Comparison of ENCODE assay signal across 10 cellular contexts in the genomic region with DNA sequence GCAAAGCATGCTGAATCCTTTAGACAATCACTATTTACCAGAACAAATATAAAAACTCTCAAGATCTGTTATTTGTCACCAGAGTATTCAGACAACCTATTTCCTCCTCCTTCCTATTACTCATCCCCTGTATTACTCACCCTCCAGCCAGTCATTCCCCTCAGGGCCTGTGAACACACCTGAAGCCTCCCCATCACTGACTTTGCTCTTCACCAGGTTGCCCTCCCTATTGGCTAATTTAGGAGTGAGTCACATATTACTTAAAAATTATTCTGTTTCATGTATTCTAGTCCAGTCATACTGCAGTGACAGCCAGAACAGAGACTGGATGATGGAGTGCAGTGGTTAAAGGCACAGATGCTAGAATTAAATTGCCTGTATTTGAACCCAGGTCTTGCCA. TPM values are rescaled to one million over a fixed set of nuclear protein-coding genes. Genes with fewer than 3 reads are reported as not detected.
DNase-seq lines count a peak whose midpoint lies in the region; ATAC-seq, FAIRE-seq and TF ChIP-seq lines count a peak whose summit lies in the region.
"Had no signal": no experiment of that assay in that cellular context is flagged by ENCODE, and none has a peak within 500 bp of the region (broad histone marks: within the 10 kb centered on the region; RNA-seq: fewer than 3 reads in every experiment).

No MANE protein-coding gene starts in this region.

- no peaks in the 10 kb centered on the region for H3K9me3 Mint-ChIP-seq in activated CD8-positive, alpha-beta T cell treated with anti-CD3 and anti-CD28 coated beads for 36 hours
- no peaks in the 10 kb centered on the region for H3K9me3 Mint-ChIP-seq in stimulated activated effector memory CD8-positive, alpha-beta T cell treated with anti-CD3 and anti-CD28 coated beads, Interleukin-12 subunit alpha, Interleukin-12 subunit beta, amount 100 ng/mL, for 72 hours

- no peak for TF ChIP-seq POLR2A in NB4 (IDR thresholded peaks at IDR 0.05; ENCODE audit: extremely low read depth, insufficient read length)

- DNase-seq in NB4 (ENCODE audit: low read depth) (peak; percentile 52), foreskin fibroblast (peak; percentile 21 to 49), GM19239 (ENCODE audit: insufficient read length, low spot score) (no peak), COR-L47 (lab: John Stamatoyannopoulos, UW) (no peak), H7 (no peak)
- DNase-seq in activated CD8-positive, alpha-beta T cell treated with anti-CD3 and anti-CD28 coated beads for 36 hours, result peak; percentile 77
- peak in 1 of 2 donors; percentile 63 for DNase-seq in stimulated activated effector memory CD8-positive, alpha-beta T cell treated with anti-CD3 and anti-CD28 coated beads, Interleukin-12 subunit alpha, Interleukin-12 subunit beta, amount 100 ng/mL, for 72 hours (ENCODE audit: low spot score in 2 of 2)

- peak; percentile 84 for ATAC-seq in activated CD8-positive, alpha-beta T cell treated with anti-CD3 and anti-CD28 coated beads for 36 hours
- peak; percentile 92 for ATAC-seq in stimulated activated effector memory CD8-positive, alpha-beta T cell treated with anti-CD3 and anti-CD28 coated beads, Interleukin-12 subunit alpha, Interleukin-12 subunit beta, amount 100 ng/mL, for 72 hours
- no peak for ATAC-seq in GM19463 (IDR thresholded peaks at IDR 0.05; ENCODE audit: unreplicated experiment)

- TF ChIP-seq CTCF in NB4 (IDR thresholded peaks at IDR 0.05; ENCODE audit: low read depth, low read length) (no peak), foreskin fibroblast (IDR thresholded peaks at IDR 0.05; ENCODE audit: low read depth, low read length) (no peak)
- TF ChIP-seq CTCF in activated CD8-positive, alpha-beta T cell treated with anti-CD3 and anti-CD28 coated beads for 36 hours (IDR thresholded peaks at IDR 0.05), result no peak

- POLR2A ChIA-PET in activated CD8-positive, alpha-beta T cell treated with anti-CD3 and anti-CD28 coated beads for 36 hours (lab: Charles Lee), result no interaction called here

- peak overlapping the region; percentile 93 for H3K27ac Mint-ChIP-seq in activated CD8-positive, alpha-beta T cell treated with anti-CD3 and anti-CD28 coated beads for 36 hours
- peak overlapping the region; percentile 83 for H3K27ac Mint-ChIP-seq in stimulated activated effector memory CD8-positive, alpha-beta T cell treated with anti-CD3 and anti-CD28 coated beads, Interleukin-12 subunit alpha, Interleukin-12 subunit beta, amount 100 ng/mL, for 72 hours

- H3K36me3 Mint-ChIP-seq in activated CD8-positive, alpha-beta T cell treated with anti-CD3 and anti-CD28 coated beads for 36 hours (ENCODE audit: low read depth), result peaks cover under 1% of the 10 kb centered on the region
- H3K36me3 Mint-ChIP-seq in stimulated activated effector memory CD8-positive, alpha-beta T cell treated with anti-CD3 and anti-CD28 coated beads, Interleukin-12 subunit alpha, Interleukin-12 subunit beta, amount 100 ng/mL, for 72 hours, result peaks cover 13% of the 10 kb centered on the region

- H3K4me3 ChIP-seq in NB4 (ENCODE audit: low read depth, low read length) (no peak overlapping the region), foreskin fibroblast (ENCODE audit: low read depth in 1 of 2, low read length in 2 of 2) (no peak overlapping the region), H7 (ENCODE audit: insufficient read depth, low read depth, low read length) (no peak overlapping the region)
- H3K4me3 ChIP-seq: HAP-1 had no signal

- intact Hi-C loops in activated CD8-positive, alpha-beta T cell treated with anti-CD3 and anti-CD28 coated beads for 36 hours (cut with micrococcal nuclease), result loop anchor here (1.0 kb wide), 1 partner anchor 21 kb away; no protein-coding TSS in a partner anchor

- no peaks in the 10 kb centered on the region for H3K27me3 ChIP-seq in H7 (ENCODE audit: control insufficient read depth, insufficient read depth, low read length)

- FAIRE-seq in GM19239 (lab: Jason Lieb, UNC), result no peak
- FAIRE-seq: TTC549 had no signal

- no peaks in the 10 kb centered on the region for H3K36me3 ChIP-seq in H7 (replicated peaks; ENCODE audit: control insufficient read depth, insufficient read depth, low read length)
- H3K36me3 ChIP-seq: HAP-1 had no signal

- CTCF ChIA-PET in activated CD8-positive, alpha-beta T cell treated with anti-CD3 and anti-CD28 coated beads for 36 hours (lab: Charles Lee), result no interaction called here

- no peaks in the 10 kb centered on the region for H3K27me3 Mint-ChIP-seq in activated CD8-positive, alpha-beta T cell treated with anti-CD3 and anti-CD28 coated beads for 36 hours

- H3K4me1 Mint-ChIP-seq in activated CD8-positive, alpha-beta T cell treated with anti-CD3 and anti-CD28 coated beads for 36 hours (ENCODE audit: low read depth), result peaks cover 43% of the 10 kb centered on the region
- peaks cover 37% of the 10 kb centered on the region for H3K4me1 Mint-ChIP-seq in stimulated activated effector memory CD8-positive, alpha-beta T cell treated with anti-CD3 and anti-CD28 coated beads, Interleukin-12 subunit alpha, Interleukin-12 subunit beta, amount 100 ng/mL, for 72 hours

- peak overlapping the region; percentile 43 for H3K4me3 Mint-ChIP-seq in activated CD8-positive, alpha-beta T cell treated with anti-CD3 and anti-CD28 coated beads for 36 hours
- H3K4me3 Mint-ChIP-seq in stimulated activated effector memory CD8-positive, alpha-beta T cell treated with anti-CD3 and anti-CD28 coated beads, Interleukin-12 subunit alpha, Interleukin-12 subunit beta, amount 100 ng/mL, for 72 hours, result peak overlapping the region; percentile 23

RNA-seq across cellular contexts. Expression of gene ATG16L1, which starts 3.7 kb away (rescaled TPM):
- 10 to 100 TPM; 22.1 to 24.4 TPM for total RNA-seq in activated CD8-positive, alpha-beta T cell treated with anti-CD3 and anti-CD28 coated beads for 36 hours
- total RNA-seq in H7 (2014; rRNA removed; shearing (Covaris generic)), result 52.1 and 64.8 TPM in 2 replicates

RNA-seq across cellular contexts. Expression of gene SAG, which starts 59.9 kb away (rescaled TPM):
- total RNA-seq in activated CD8-positive, alpha-beta T cell treated with anti-CD3 and anti-CD28 coated beads for 36 hours, result not detected
- total RNA-seq in H7 (2014; rRNA removed; shearing (Covaris generic)), result not detected in 2 replicates

Comparison
In these comparisons a context has a peak if more than half of its experiments do, and no peak if none do; other contexts are left out.
1. DNase-seq: peak in NB4 (single experiment), activated CD8-positive, alpha-beta T cell treated with anti-CD3 and anti-CD28 coated beads for 36 hours (single experiment) and foreskin fibroblast (2 of 2); none in GM19239 (single experiment), COR-L47 (single experiment) and H7 (single experiment).